29 cellular contexts compared by ENCODE assay signal in the genomic region with DNA sequence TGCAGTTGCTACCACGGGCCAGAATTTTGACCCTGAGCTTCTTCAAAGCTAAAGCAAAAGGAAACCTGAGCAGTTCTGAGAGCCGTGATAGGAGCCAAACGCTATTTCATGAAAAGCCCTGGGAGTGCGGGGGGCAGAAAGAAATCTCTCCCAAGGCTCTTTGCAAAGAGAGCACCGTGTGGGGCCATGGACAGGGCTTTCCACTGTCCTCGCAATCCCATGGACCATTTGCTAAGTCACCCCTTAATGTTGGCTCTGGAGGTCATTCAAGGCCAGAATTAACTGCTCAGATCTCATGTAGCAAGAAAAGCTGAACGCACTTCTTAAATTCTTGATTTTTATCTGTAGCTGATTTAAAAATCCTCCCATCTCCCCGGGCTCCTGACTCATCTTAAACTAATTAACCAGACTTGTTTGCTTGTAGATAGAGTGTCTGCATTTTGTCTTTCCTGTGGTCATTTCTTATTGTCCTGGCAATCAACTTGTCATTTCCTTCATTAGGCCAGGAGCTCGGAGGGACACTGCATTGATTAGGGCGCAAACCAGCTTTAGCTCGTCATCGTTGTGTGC. TPM values are rescaled to one million over a fixed set of nuclear protein-coding genes. Genes with fewer than 3 reads are reported as not detected.
DNase-seq lines count a peak whose midpoint lies in the region; ATAC-seq and TF ChIP-seq lines count a peak whose summit lies in the region.
"Had no signal": no experiment of that assay in that cellular context is flagged by ENCODE, and none has a peak within 500 bp of the region (broad histone marks: within the 10 kb centered on the region; RNA-seq: fewer than 3 reads in every experiment).

No MANE protein-coding gene starts in this region.

- 94% methylated on average over 4 of the region's 12 CpGs; no CpG with 5 or more reads in 1 of the 2 experiments for WGBS in IMR-90 (ENCODE audit: extremely low coverage in 2 of 2, insufficient read length in 1 of 2), 2 experiments

- no peak for TF ChIP-seq RAD21 in IMR-90 (IDR thresholded peaks at IDR 0.05; ENCODE audit: low read length)

- dilution Hi-C loops in IMR-90 (cut with HindIII; ENCODE audit: low sequenced_read_pairs, unreplicated experiment) = no loop called here

- DNase-seq in IMR-90 (no peak), amniotic epithelial cell (ENCODE audit: low read depth) (peak; percentile 37), left lung (no peak), DMS79 (lab: John Stamatoyannopoulos, UW) (no peak), NCI-H2107 (lab: John Stamatoyannopoulos, UW) (no peak)
- DNase-seq in activated naive CD4-positive, alpha-beta T cell treated with anti-CD3 and anti-CD28 coated beads for 36 hours = no peak
- DNase-seq: activated CD4-positive, alpha-beta memory T cell treated with anti-CD3 and anti-CD28 coated beads, Interleukin-2, amount 10 ng/mL, durations not matched to agents 7 days and 5 days; activated CD4-positive, CD25-positive, alpha-beta regulatory T cell treated with anti-CD3 and anti-CD28 coated beads, Interleukin-2, amount 50 U/mL, for 72 hours; CD4-positive, CD25-positive, alpha-beta regulatory T cell; cerebellar nuclear complex; GM23248; left ventricle myocardium superior; midbrain; NCI-H1048; NCI-H1694; NCI-H526; NK-92 treated with Interleukin-12 subunit alpha and Interleukin-12 subunit beta, amount 100 ng/mL, for 24 hours; SHP77 treated with DMSO at 0.1 percent for 48 hours; stimulated activated CD4-positive, alpha-beta T cell treated with anti-CD3 and anti-CD28 coated beads, Interleukin-2, amount 100 ng/mL, for 24 hours; T-helper 1 cell had no signal

- H3K56ac ChIP-seq in IMR-90 (ENCODE audit: extremely low read depth, insufficient read depth, low read length) = no peak overlapping the region

- H3K9me3 Mint-ChIP-seq in activated naive CD4-positive, alpha-beta T cell treated with anti-CD3 and anti-CD28 coated beads for 36 hours = no peaks in the 10 kb centered on the region
- H3K9me3 Mint-ChIP-seq: activated CD4-positive, alpha-beta memory T cell treated with anti-CD3 and anti-CD28 coated beads, Interleukin-2, amount 10 ng/mL, durations not matched to agents 7 days and 5 days; activated naive CD4-positive, alpha-beta T cell treated with anti-CD3 and anti-CD28 coated beads, Interleukin-2, amount 50 U/mL, for 72 hours; activated T-helper 2 cell treated with anti-CD3 and anti-CD28 coated beads, Interferon-gamma antibody, Interleukin-2, Interleukin-4, amounts not matched to agents 10 μg/mL and 5 μg/mL and 100 μg/mL, durations not matched to agents 14 hours and 24 hours and 36 hours; CD4-positive, CD25-positive, alpha-beta regulatory T cell; naive thymus-derived CD8-positive, alpha-beta T cell; type B pancreatic cell had no signal

- H3K4me3 ChIP-seq in IMR-90 (ENCODE audit: insufficient read depth, low read depth, low read length) (no peak overlapping the region), left lung (no peak overlapping the region)
- H3K4me3 ChIP-seq: GM23248, ovary, right atrium auricular region had no signal

- no peak overlapping the region for H2BK120ac ChIP-seq in IMR-90 (ENCODE audit: low read depth, low read length)

- H3K18ac ChIP-seq in IMR-90 (ENCODE audit: low read depth, low read length) = no peak overlapping the region

- TF ChIP-seq POLR2A in IMR-90 (IDR thresholded peaks at IDR 0.05; ENCODE audit: low read depth, low read length) = no peak

- no peak overlapping the region for H2BK15ac ChIP-seq in IMR-90 (ENCODE audit: low read depth, low read length)

- no peak overlapping the region for H3K27ac Mint-ChIP-seq in activated naive CD4-positive, alpha-beta T cell treated with anti-CD3 and anti-CD28 coated beads for 36 hours
- H3K27ac Mint-ChIP-seq: activated CD4-positive, alpha-beta memory T cell treated with anti-CD3 and anti-CD28 coated beads, Interleukin-2, amount 10 ng/mL, durations not matched to agents 7 days and 5 days; activated T-helper 2 cell treated with anti-CD3 and anti-CD28 coated beads, Interferon-gamma antibody, Interleukin-2, Interleukin-4, amounts not matched to agents 10 μg/mL and 5 μg/mL and 100 μg/mL, durations not matched to agents 14 hours and 24 hours and 36 hours had no signal

- H3K4me1 ChIP-seq in IMR-90 (ENCODE audit: control insufficient read depth, insufficient read depth, low read length) = no peaks in the 10 kb centered on the region
- H3K4me1 ChIP-seq in left lung = peaks cover 0 to 9% of the 10 kb centered on the region in 2 donors
- H3K4me1 ChIP-seq: right atrium auricular region had no signal

- no peak overlapping the region for H3K4me2 ChIP-seq in IMR-90 (ENCODE audit: low read depth, low read length)

- H2BK20ac ChIP-seq in IMR-90 (ENCODE audit: low read depth, low read length) = no peak overlapping the region

- H3K27me3 ChIP-seq in IMR-90 (ENCODE audit: control insufficient read depth, insufficient read depth, low read length) (no peaks in the 10 kb centered on the region), left lung (no peaks in the 10 kb centered on the region)
- H3K27me3 ChIP-seq: dorsolateral prefrontal cortex, ovary, right atrium auricular region had no signal

- H3K27ac ChIP-seq in IMR-90 (ENCODE audit: insufficient read depth, low read length) (no peak overlapping the region), left lung (peak overlapping the region; percentile 1 to 26), temporal lobe (ENCODE audit: low read depth, low read length) (peak overlapping the region; percentile 3)
- H3K27ac ChIP-seq: GM23248, ovary, right atrium auricular region had no signal

- H3K36me3 ChIP-seq in IMR-90 (ENCODE audit: control insufficient read depth, insufficient read depth, low read length) (peaks cover 29% of the 10 kb centered on the region), left lung (peaks cover 0 to 46% of the 10 kb centered on the region in 2 donors)
- H3K36me3 ChIP-seq: ovary had no signal

- no peak overlapping the region for H2AFZ ChIP-seq in IMR-90 (replicated peaks; ENCODE audit: low read length, poor library complexity)
- H2AFZ ChIP-seq: GM23248 had no signal

- intact Hi-C loops in IMR-90 (cut with micrococcal nuclease) (no loop called here), left lung (cut with DNase I) (no loop called here)
- intact Hi-C loops in activated naive CD4-positive, alpha-beta T cell treated with anti-CD3 and anti-CD28 coated beads for 36 hours (cut with micrococcal nuclease) = no loop called here

- CTCF ChIA-PET in IMR-90 (lab: Yijun Ruan, JAX) = interaction anchor here (0.6 to 0.8 kb wide), 2 partner anchors 13 to 278 kb away, joined by 3 to 7 read pairs; no protein-coding TSS in a partner anchor
- CTCF ChIA-PET in activated naive CD4-positive, alpha-beta T cell treated with anti-CD3 and anti-CD28 coated beads for 36 hours (lab: Charles Lee) = interaction anchor here (1.0 to 2.4 kb wide), 4 partner anchors 11 to 45 kb away, joined by 3 to 13 read pairs (median 5); no protein-coding TSS in a partner anchor

- no peaks in the 10 kb centered on the region for H3K79me1 ChIP-seq in IMR-90 (ENCODE audit: low read depth in 1 of 2, low read length in 2 of 2)

- TF ChIP-seq CTCF in IMR-90 (conservative IDR thresholded peaks at IDR 0.05; ENCODE audit: low read depth, low read length) (no peak), left lung (IDR thresholded peaks at IDR 0.05) (no peak)

- H3K4ac ChIP-seq in IMR-90 (ENCODE audit: low read depth, low read length) = no peak overlapping the region

- in situ Hi-C loops in IMR-90 (cut with MboI; ENCODE audit: low sequenced_read_pairs) = no loop called here

- no peaks in the 10 kb centered on the region for H3K9me1 ChIP-seq in IMR-90 (ENCODE audit: insufficient read depth, low read length)

- no peak overlapping the region for H3K14ac ChIP-seq in IMR-90 (replicated peaks; ENCODE audit: low read depth, low read length)

- H3K23ac ChIP-seq in IMR-90 (ENCODE audit: low read depth, low read length) = no peak overlapping the region

- BruUV-seq in IMR-90 (replicated peaks; lab: Mats Ljungman, UMichigan) = no TSS peak

- POLR2A ChIA-PET in IMR-90 (lab: Charles Lee; ENCODE audit: unreplicated experiment) = interaction anchor here (0.7 kb wide), 1 partner anchor 29 kb away, joined by 3 read pairs; no protein-coding TSS in a partner anchor

- no peak overlapping the region for H2BK5ac ChIP-seq in IMR-90 (ENCODE audit: low read depth, low read length, poor library complexity, severe bottlenecking)

- no peak overlapping the region for H2AK5ac ChIP-seq in IMR-90 (ENCODE audit: low read depth, low read length)

- no peak overlapping the region for H4K8ac ChIP-seq in IMR-90 (ENCODE audit: low read depth in 2 of 2, low read length in 2 of 2)

- H3K9ac ChIP-seq in IMR-90 (ENCODE audit: low read depth, low read length) = no peak overlapping the region
- H3K9ac ChIP-seq: GM23248 had no signal

- no peak overlapping the region for H3K4me3 Mint-ChIP-seq in activated naive CD4-positive, alpha-beta T cell treated with anti-CD3 and anti-CD28 coated beads for 36 hours
- H3K4me3 Mint-ChIP-seq: activated CD4-positive, alpha-beta memory T cell treated with anti-CD3 and anti-CD28 coated beads, Interleukin-2, amount 10 ng/mL, durations not matched to agents 7 days and 5 days; CD4-positive, CD25-positive, alpha-beta regulatory T cell; naive thymus-derived CD8-positive, alpha-beta T cell had no signal

- no peak overlapping the region for H4K91ac ChIP-seq in IMR-90 (ENCODE audit: insufficient read depth, low read depth, low read length)

- peak overlapping the region; percentile 63 for H2AK9ac ChIP-seq in IMR-90 (replicated peaks; ENCODE audit: low read depth, low read length, poor library complexity)

- H3K4me1 Mint-ChIP-seq in activated naive CD4-positive, alpha-beta T cell treated with anti-CD3 and anti-CD28 coated beads for 36 hours (ENCODE audit: low read depth) = no peaks in the 10 kb centered on the region
- H3K4me1 Mint-ChIP-seq: activated CD4-positive, alpha-beta memory T cell treated with anti-CD3 and anti-CD28 coated beads, Interleukin-2, amount 10 ng/mL, durations not matched to agents 7 days and 5 days had no signal

- H4K5ac ChIP-seq in IMR-90 (ENCODE audit: low read depth, low read length) = no peak overlapping the region

- ATAC-seq in IMR-90 (ENCODE audit: low read depth) (no peak), left lung (no peak)
- ATAC-seq: activated naive CD4-positive, alpha-beta T cell treated with anti-CD3 and anti-CD28 coated beads, Interleukin-2, amount 50 U/mL, for 72 hours; left ventricle myocardium superior; naive thymus-derived CD8-positive, alpha-beta T cell had no signal

- peaks cover 2% of the 10 kb centered on the region for H3K36me3 Mint-ChIP-seq in activated naive CD4-positive, alpha-beta T cell treated with anti-CD3 and anti-CD28 coated beads for 36 hours (ENCODE audit: low read depth)
- H3K36me3 Mint-ChIP-seq: activated naive CD4-positive, alpha-beta T cell treated with anti-CD3 and anti-CD28 coated beads, Interleukin-2, amount 50 U/mL, for 72 hours had no signal

- H4K20me1 ChIP-seq in IMR-90 (ENCODE audit: insufficient read depth, low read length) = no peaks in the 10 kb centered on the region; the same call in 1 of the 2 replicates

- no peaks in the 10 kb centered on the region for H3K27me3 Mint-ChIP-seq in activated naive CD4-positive, alpha-beta T cell treated with anti-CD3 and anti-CD28 coated beads for 36 hours (ENCODE audit: low read depth)
- H3K27me3 Mint-ChIP-seq: activated CD4-positive, alpha-beta memory T cell treated with anti-CD3 and anti-CD28 coated beads, Interleukin-2, amount 10 ng/mL, durations not matched to agents 7 days and 5 days; CD4-positive, CD25-positive, alpha-beta regulatory T cell; naive thymus-derived CD8-positive, alpha-beta T cell; type B pancreatic cell had no signal

- H3K9me3 ChIP-seq in IMR-90 (ENCODE audit: control insufficient read depth, insufficient read depth, low read length) (no peaks in the 10 kb centered on the region), left lung (no peaks in the 10 kb centered on the region)
- H3K9me3 ChIP-seq: ovary, right atrium auricular region had no signal

RNA-seq across cellular contexts. Expression of a gene that starts 24.8 kb away (rescaled TPM):
- total RNA-seq in IMR-90 (2012; rRNA removed) (4.1 and 5.3 TPM in 2 replicates), left lung (10 to 100 TPM; 30.3 to 45.8 TPM), temporal lobe (72.3 TPM)
- polyA plus RNA-seq in IMR-90 (2012; rRNA removed) = 14.5 and 16.4 TPM in 2 replicates
- polyA plus RNA-seq in IMR-90 (2012; cell fraction: cytosol; rRNA removed) = 18.2 and 22.0 TPM in 2 replicates
- 118 and 208 TPM in 2 replicates for polyA plus RNA-seq in IMR-90 (2012; cell fraction: nucleus; rRNA removed; ENCODE audit: low replicate concordance)
- total RNA-seq in activated naive CD4-positive, alpha-beta T cell treated with anti-CD3 and anti-CD28 coated beads for 36 hours = 10 to 100 TPM; 18.3 to 21.8 TPM

RNA-seq across cellular contexts. Expression of a gene that starts 26.3 kb away (rescaled TPM):
- not detected in 2 replicates for total RNA-seq in IMR-90 (2012; rRNA removed)
- polyA plus RNA-seq in IMR-90 (2012; rRNA removed) = 0.15 TPM in 1 of 2 replicates, not detected in the other
- not detected in 2 replicates for polyA plus RNA-seq in IMR-90 (2012; cell fraction: cytosol; rRNA removed)
- 0.38 and 1.1 TPM in 2 replicates for polyA plus RNA-seq in IMR-90 (2012; cell fraction: nucleus; rRNA removed; ENCODE audit: low replicate concordance)
- 1 to 10 TPM; 1.2 to 2.3 TPM for total RNA-seq in left lung
- total RNA-seq in temporal lobe = 0.25 TPM
- total RNA-seq in activated naive CD4-positive, alpha-beta T cell treated with anti-CD3 and anti-CD28 coated beads for 36 hours = under 1 TPM in 1 of 2 experiments, not detected in 1; 0.57 TPM
- total RNA-seq: activated naive CD4-positive, alpha-beta T cell treated with anti-CD3 and anti-CD28 coated beads, Interleukin-2, amount 50 U/mL, for 72 hours; activated T-helper 2 cell treated with anti-CD3 and anti-CD28 coated beads, Interferon-gamma antibody, Interleukin-2, Interleukin-4, amounts not matched to agents 10 μg/mL and 5 μg/mL and 100 μg/mL, durations not matched to agents 14 hours and 24 hours and 36 hours; CD4-positive, CD25-positive, alpha-beta regulatory T cell; endothelial cell of umbilical vein; GM23248; right atrium auricular region had no signal
- polyA plus RNA-seq: CD4-positive, CD25-positive, alpha-beta regulatory T cell; naive thymus-derived CD8-positive, alpha-beta T cell had no signal

RNA-seq across cellular contexts. Expression of a gene that starts 34.5 kb away (rescaled TPM):
- 18.3 and 18.6 TPM in 2 replicates for total RNA-seq in IMR-90 (2012; rRNA removed)
- polyA plus RNA-seq in IMR-90 (2012; rRNA removed) = 13.6 and 14.4 TPM in 2 replicates
- polyA plus RNA-seq in IMR-90 (2012; cell fraction: cytosol; rRNA removed) = 11.5 and 15.3 TPM in 2 replicates
- 15.5 and 16.8 TPM in 2 replicates for polyA plus RNA-seq in IMR-90 (2012; cell fraction: nucleus; rRNA removed; ENCODE audit: low replicate concordance)
- total RNA-seq in left lung = 10 to 100 TPM; 34.1 to 36.5 TPM
- 58.3 TPM for total RNA-seq in temporal lobe
- 10 to 100 TPM; 29.7 to 30.9 TPM for total RNA-seq in activated naive CD4-positive, alpha-beta T cell treated with anti-CD3 and anti-CD28 coated beads for 36 hours

RNA-seq across cellular contexts. Expression of a gene that starts 46.0 kb away (rescaled TPM):
- 7.5 and 9.1 TPM in 2 replicates for total RNA-seq in IMR-90 (2012; rRNA removed)
- 12.0 and 12.3 TPM in 2 replicates for polyA plus RNA-seq in IMR-90 (2012; rRNA removed)
- polyA plus RNA-seq in IMR-90 (2012; cell fraction: cytosol; rRNA removed) = 4.2 and 12.6 TPM in 2 replicates
- 18.0 and 18.4 TPM in 2 replicates for polyA plus RNA-seq in IMR-90 (2012; cell fraction: nucleus; rRNA removed; ENCODE audit: low replicate concordance)
- total RNA-seq in left lung = 10 to 100 TPM; 65.9 to 72.7 TPM
- total RNA-seq in temporal lobe = 5.9 TPM
- total RNA-seq in activated naive CD4-positive, alpha-beta T cell treated with anti-CD3 and anti-CD28 coated beads for 36 hours = 10 to 100 TPM; 10.3 to 11.5 TPM
